ENCODE assay signal across 21 cellular contexts in genomic region chr20:8578191-8578690, GRCh38.
DNase-seq lines count a peak whose midpoint lies in the region; TF ChIP-seq lines count a peak whose summit lies in the region.
"Had no signal": no experiment of that assay in that cellular context is flagged by ENCODE, and none has a peak within 500 bp of the region (broad histone marks: within the 10 kb centered on the region; RNA-seq: fewer than 3 reads in every experiment).

No MANE protein-coding gene starts in this region.

- TF ChIP-seq POLR2A in adrenal gland (IDR thresholded peaks at IDR 0.05) (no peak), testis (IDR thresholded peaks at IDR 0.05) (no peak)

- peak overlapping the region; percentile 24 to 90 (median 30) for H3K27ac Mint-ChIP-seq in nephron
- H3K27ac Mint-ChIP-seq: B cell, CD14-positive monocyte had no signal

- DNase-seq in DMS53 (lab: John Stamatoyannopoulos, UW) (peak; percentile 10), DMS53 treated with DMSO at 0.1 percent for 48 hours (lab: John Stamatoyannopoulos, UW; ENCODE audit: unreplicated experiment) (no peak), NCI-H1105 (lab: John Stamatoyannopoulos, UW) (peak; percentile 68), fibroblast of mammary gland (ENCODE audit: low read depth) (peak; percentile 27), adrenal gland (no peak), RWPE1 (ENCODE audit: low spot score) (no peak), testis (no peak)
- DNase-seq: 8988T; DND-41; GOT3; HCEC 1CT; NCI-H187; NCI-H510A; NCI-H748 treated with DMSO at 0.1 percent for 48 hours; NK-92 treated with Interleukin-12 subunit alpha and Interleukin-12 subunit beta, amount 100 ng/mL, for 24 hours; SIG-M5; SK-N-SH had no signal

- TF ChIP-seq CTCF in fibroblast of mammary gland (conservative IDR thresholded peaks at IDR 0.05; ENCODE audit: control insufficient read depth, insufficient read depth, low read depth, low read length) (no peak), nephron (IDR thresholded peaks at IDR 0.05; ENCODE audit: unreplicated experiment in 3 of 3) (no peak), adrenal gland (IDR thresholded peaks at IDR 0.05) (no peak), RWPE1 (conservative IDR thresholded peaks at IDR 0.05; ENCODE audit: low read depth) (no peak), testis (IDR thresholded peaks at IDR 0.05) (no peak)

- H3K9me3 ChIP-seq in adrenal gland (replicated peaks in 1 of 3) (no peaks in the 10 kb centered on the region), testis (no peaks in the 10 kb centered on the region)
- H3K9me3 ChIP-seq: SK-N-SH had no signal

- CTCF ChIA-PET in RWPE1 (lab: Yijun Ruan, JAX), result no interaction called here

- POLR2A ChIA-PET in RWPE1 (lab: Yijun Ruan, JAX; ENCODE audit: low non-redundant PET), result no interaction called here

- no peaks in the 10 kb centered on the region for H3K27me3 Mint-ChIP-seq in nephron (ENCODE audit: low read depth)
- H3K27me3 Mint-ChIP-seq: B cell had no signal

- peaks cover 6% of the 10 kb centered on the region for H3K4me1 Mint-ChIP-seq in nephron
- H3K4me1 Mint-ChIP-seq: B cell, CD14-positive monocyte had no signal

- H3K27ac ChIP-seq in adrenal gland, result peak overlapping the region in 2 of 5 donors; percentile 15 to 31
- no peak overlapping the region for H3K27ac ChIP-seq in RWPE1
- no peak overlapping the region for H3K27ac ChIP-seq in testis
- H3K27ac ChIP-seq: KMS-11 had no signal

- intact Hi-C loops in adrenal gland (cut with DNase I), result no loop called here
- intact Hi-C loops in testis (cut with DNase I; ENCODE audit: low total_unique reads), result no loop called here

- no peaks in the 10 kb centered on the region for H3K27me3 ChIP-seq in adrenal gland
- no peaks in the 10 kb centered on the region for H3K27me3 ChIP-seq in testis

- H3K36me3 Mint-ChIP-seq in nephron (ENCODE audit: low read depth), result no peaks in the 10 kb centered on the region
- H3K36me3 Mint-ChIP-seq: CD14-positive monocyte had no signal

- H3K36me3 ChIP-seq in adrenal gland (replicated peaks in 1 of 2) (no peaks in the 10 kb centered on the region), testis (ENCODE audit: low read depth, missing control alignments) (no peaks in the 10 kb centered on the region)

- H3K9me3 Mint-ChIP-seq in nephron, result no peaks in the 10 kb centered on the region

- H3K4me3 ChIP-seq in fibroblast of mammary gland (ENCODE audit: control insufficient read depth, low read depth, low read length) (no peak overlapping the region), adrenal gland (no peak overlapping the region), testis (no peak overlapping the region)

- no peak overlapping the region for H3K4me3 Mint-ChIP-seq in nephron
- H3K4me3 Mint-ChIP-seq: B cell, CD14-positive monocyte had no signal

- peaks cover 0 to 13% of the 10 kb centered on the region in 2 donors for H3K4me1 ChIP-seq in adrenal gland (replicated peaks in 1 of 2)
- H3K4me1 ChIP-seq in testis, result no peaks in the 10 kb centered on the region

- 59 to 86% (median 67%) methylated on average over 1 of the region's 1 CpG for WGBS in adrenal gland, 4 donors
- WGBS in testis, 2 donors, result 53 to 64% methylated on average over 1 of the region's 1 CpG

Comparison
In these comparisons a context has a peak if more than half of its experiments do, and no peak if none do; other contexts are left out.
1. DNase-seq: peak in DMS53 (single experiment), NCI-H1105 (single experiment) and fibroblast of mammary gland (single experiment); none in DMS53 treated with DMSO at 0.1 percent for 48 hours (single experiment), adrenal gland (0 of 7), RWPE1 (single experiment) and testis (single experiment).